Comparison of ENCODE assay signal across 1 cellular context in genomic region chr1:19877821-19878636, GRCh38.
TF ChIP-seq lines count a peak whose summit lies in the region.

No MANE protein-coding gene starts in this region.

TF ChIP-seq in K562, 482 proteins besides CTCF, POLR2A, EP300 and RAD21 (continued from another document and continues in another):
- TF ChIP-seq ZNF134 (CRISPR knock-in tag; conservative IDR thresholded peaks at IDR 0.05) = no peak
- 0 out of 2 replicates have a peak, but pooled peaks have one; percentile 20 for TF ChIP-seq ETV1 (tag; conservative IDR thresholded peaks at IDR 0.05; ENCODE audit: low read depth)
- 0 out of 2 replicates have a peak, but pooled peaks have one; percentile 67 for TF ChIP-seq ZNF76 (CRISPR knock-in tag; IDR thresholded peaks at IDR 0.05; ENCODE audit: borderline replicate concordance)
- TF ChIP-seq CCNT2 (IDR thresholded peaks at IDR 0.05; ENCODE audit: borderline replicate concordance, extremely low read depth, insufficient read length, low read depth, low read length) = no peak
- TF ChIP-seq ZBTB7A (IDR thresholded peaks at IDR 0.05; ENCODE audit: borderline replicate concordance, control insufficient read depth, low read depth, low read length) = no peak
- TF ChIP-seq MTA3 (IDR thresholded peaks at IDR 0.05; ENCODE audit: borderline replicate concordance) = peak; percentile 89
- no peak for TF ChIP-seq ZNF696 (CRISPR knock-in tag; conservative IDR thresholded peaks at IDR 0.05)
- no peak for TF ChIP-seq ATF3 (IDR thresholded peaks at IDR 0.05)
- TF ChIP-seq ATF3 (CRISPR knock-in tag; conservative IDR thresholded peaks at IDR 0.05) = no peak
- no peak for TF ChIP-seq HNRNPLL (IDR thresholded peaks at IDR 0.05; ENCODE audit: low read depth, low read length, poor library complexity, severe bottlenecking)
- 0 out of 2 replicates have a peak, but pooled peaks have one; percentile 38 for TF ChIP-seq ZNF584 (CRISPR knock-in tag; IDR thresholded peaks at IDR 0.05; ENCODE audit: low read depth)
- no peak for TF ChIP-seq XRCC4 (IDR thresholded peaks at IDR 0.05; ENCODE audit: extremely low read depth, insufficient read depth, insufficient read length)
- TF ChIP-seq HOMEZ (CRISPR knock-in tag; IDR thresholded peaks at IDR 0.05) = no peak
- TF ChIP-seq SMARCB1 (IDR thresholded peaks at IDR 0.05; ENCODE audit: insufficient read length, low read depth) = no peak
- TF ChIP-seq ZFP1 (CRISPR knock-in tag; IDR thresholded peaks at IDR 0.05) = no peak
- no peak for TF ChIP-seq ZNF318 (IDR thresholded peaks at IDR 0.05; ENCODE audit: borderline replicate concordance in 1 of 2, low read depth in 1 of 2)
- peak; percentile 76 for TF ChIP-seq SUPT5H (IDR thresholded peaks at IDR 0.05)
- peak; percentile 64; the same call in 1 of the 2 replicates for TF ChIP-seq EHMT2 (IDR thresholded peaks at IDR 0.05)
- TF ChIP-seq ZNF133 (CRISPR knock-in tag; IDR thresholded peaks at IDR 0.05) = no peak
- TF ChIP-seq KDM2B (CRISPR knock-in tag; IDR thresholded peaks at IDR 0.05) = no peak
- TF ChIP-seq EGR1 (conservative IDR thresholded peaks at IDR 0.05) = no peak
- peak; percentile 82; the same call in 1 of the 2 replicates for TF ChIP-seq KLF6 (CRISPR knock-in tag; IDR thresholded peaks at IDR 0.05; ENCODE audit: borderline replicate concordance)
- TF ChIP-seq CREB5 (CRISPR knock-in tag; IDR thresholded peaks at IDR 0.05) = no peak
- no peak for TF ChIP-seq KAT7 (CRISPR knock-in tag; IDR thresholded peaks at IDR 0.05; ENCODE audit: borderline replicate concordance)
- peak in 1 of 2 experiments; percentile 18; a peak in 1 of 4 replicates for TF ChIP-seq MLLT1 (IDR thresholded peaks at IDR 0.05)
- no peak for TF ChIP-seq POLR3G (IDR thresholded peaks at IDR 0.05; ENCODE audit: extremely low read depth, insufficient read length, insufficient replicate concordance)
- no peak for TF ChIP-seq MBD1 (CRISPR knock-in tag; IDR thresholded peaks at IDR 0.05)
- TF ChIP-seq MCM3 (IDR thresholded peaks at IDR 0.05) = no peak
- no peak for TF ChIP-seq MCM7 (IDR thresholded peaks at IDR 0.05)
- TF ChIP-seq ZBTB9 (CRISPR knock-in tag; IDR thresholded peaks at IDR 0.05) = no peak
- TF ChIP-seq ZNF224 (CRISPR knock-in tag; IDR thresholded peaks at IDR 0.05) = no peak
- no peak for TF ChIP-seq ZNF431 (CRISPR knock-in tag; IDR thresholded peaks at IDR 0.05)
- no peak for TF ChIP-seq CTCFL (IDR thresholded peaks at IDR 0.05; ENCODE audit: borderline replicate concordance, insufficient read depth, low read depth, low read length, poor library complexity, severe bottlenecking)
- no peak for TF ChIP-seq ZNF436 (CRISPR knock-in tag; IDR thresholded peaks at IDR 0.05)
- TF ChIP-seq ZBTB12 (CRISPR knock-in tag; IDR thresholded peaks at IDR 0.05) = no peak
- TF ChIP-seq MAZ (CRISPR knock-in tag; conservative IDR thresholded peaks at IDR 0.05 in 1 of 2, IDR thresholded peaks at IDR 0.05 in 1 of 2) = no peak
- TF ChIP-seq ZNF12 (CRISPR knock-in tag; IDR thresholded peaks at IDR 0.05) = no peak
- no peak for TF ChIP-seq MAFK (IDR thresholded peaks at IDR 0.05; ENCODE audit: low read length)
- TF ChIP-seq KAT2B (IDR thresholded peaks at IDR 0.05; ENCODE audit: low read depth, low read length) = no peak
- peak; percentile 92 for TF ChIP-seq ZNF589 (CRISPR knock-in tag; IDR thresholded peaks at IDR 0.05; ENCODE audit: low read depth)
- no peak for TF ChIP-seq ZNF780A (CRISPR knock-in tag; IDR thresholded peaks at IDR 0.05)
- 0 out of 2 replicates have a peak, but pooled peaks have one; percentile 38 for TF ChIP-seq ZNF311 (CRISPR knock-in tag; IDR thresholded peaks at IDR 0.05)
- no peak for TF ChIP-seq FOXP1 (CRISPR knock-in tag; IDR thresholded peaks at IDR 0.05)
- TF ChIP-seq ZNF232 (CRISPR knock-in tag; IDR thresholded peaks at IDR 0.05) = no peak
- TF ChIP-seq NFATC3 (IDR thresholded peaks at IDR 0.05) = no peak
